ENCODE assay signal across 20 cellular contexts in the genomic region with DNA sequence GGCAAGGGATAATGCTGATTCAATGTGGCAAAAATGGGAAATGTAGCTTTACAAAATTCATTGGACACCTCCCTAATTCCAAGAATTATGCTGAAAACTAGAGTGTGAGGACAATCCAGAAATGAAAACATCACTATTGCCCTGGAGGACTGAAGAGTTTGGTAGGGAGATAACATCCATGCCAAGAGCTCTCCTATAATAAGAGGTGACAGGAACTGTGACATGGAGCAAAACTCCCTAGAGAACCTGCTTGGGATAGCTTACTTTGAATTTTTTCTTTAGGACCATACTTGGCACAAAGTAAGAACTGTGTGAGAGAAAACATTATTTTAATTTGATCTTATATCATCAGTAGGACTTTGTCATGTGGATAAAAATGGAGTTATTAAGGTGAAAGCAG. TPM values are rescaled to one million over a fixed set of nuclear protein-coding genes. Genes with fewer than 3 reads are reported as not detected.
DNase-seq lines count a peak whose midpoint lies in the region; ATAC-seq and TF ChIP-seq lines count a peak whose summit lies in the region.
"Had no signal": no experiment of that assay in that cellular context is flagged by ENCODE, and none has a peak within 500 bp of the region (broad histone marks: within the 10 kb centered on the region; RNA-seq: fewer than 3 reads in every experiment).

No MANE protein-coding gene starts in this region.

- H3K27ac Mint-ChIP-seq in WTC11: 0 out of 2 replicates have a peak overlapping the region, but pooled peaks have one; percentile 60
- H3K27ac Mint-ChIP-seq: B cell; CD4-positive, CD25-positive, alpha-beta regulatory T cell; CD8-positive, alpha-beta T cell had no signal

- peaks cover 49% of the 10 kb centered on the region for H3K4me1 Mint-ChIP-seq in WTC11
- H3K4me1 Mint-ChIP-seq: CD4-positive, CD25-positive, alpha-beta regulatory T cell had no signal

- peaks cover 20% of the 10 kb centered on the region for H3K9me3 Mint-ChIP-seq in WTC11

- no peaks in the 10 kb centered on the region for H3K27me3 Mint-ChIP-seq in WTC11 (ENCODE audit: low read depth)

- H3K4me3 Mint-ChIP-seq in WTC11: no peak overlapping the region
- H3K4me3 Mint-ChIP-seq: B cell; CD4-positive, CD25-positive, alpha-beta regulatory T cell; CD8-positive, alpha-beta T cell had no signal

- POLR2A ChIA-PET in WTC11 (lab: Charles Lee): interaction anchor here (0.6 kb wide), 3 partner anchors 21 to 105 kb away, joined by 3 read pairs; no protein-coding TSS in a partner anchor

- no peak for TF ChIP-seq CTCF in WTC11 (IDR thresholded peaks at IDR 0.05)

- DNase-seq in WTC11 (ENCODE audit: low spot score) (no peak), KBM-7 (no peak), iPS-NIHi11 (ENCODE audit: low spot score) (no peak)
- DNase-seq: Caco-2; CD4-positive, CD25-positive, alpha-beta regulatory T cell; CD8-positive, alpha-beta T cell; DMS153; DMS79; EL; GDM1; GM23248; H7; HCEC 1CT had no signal

- peaks cover 19% of the 10 kb centered on the region for H3K36me3 Mint-ChIP-seq in WTC11
- H3K36me3 Mint-ChIP-seq: CD4-positive, CD25-positive, alpha-beta regulatory T cell; CD8-positive, alpha-beta T cell had no signal

- ATAC-seq in WTC11: no peak
- ATAC-seq in activated CD4-positive, CD25-positive, alpha-beta regulatory T cell treated with anti-CD3 and anti-CD28 coated beads, Interleukin-2, amount 50 U/mL, for 24 hours: no peak
- ATAC-seq: CD8-positive, alpha-beta T cell; GM12878 had no signal

- CTCF ChIA-PET in WTC11 (lab: Charles Lee): interaction anchor here (0.6 to 1.3 kb wide), 2 partner anchors 15 to 36 kb away, joined by 3 to 6 read pairs; no protein-coding TSS in a partner anchor

- H3K27ac ChIP-seq in angular gyrus (ENCODE audit: low read depth, low read length) (peak overlapping the region; percentile 15), cingulate gyrus (ENCODE audit: low read depth, low read length) (peak overlapping the region; percentile 39)
- H3K27ac ChIP-seq: BLaER1, C4-2B, GM23248 had no signal

- in situ Hi-C loops in KBM-7 (cut with MboI; ENCODE audit: low pct_unique_long_range_greater_than_20kb, low sequenced_read_pairs): no loop called here

TF ChIP-seq in WTC11, 78 proteins besides CTCF, POLR2A, EP300 and RAD21:
- TF ChIP-seq PRRX2 (CRISPR knock-in tag; IDR thresholded peaks at IDR 0.05) (no peak), PREB (CRISPR knock-in tag; IDR thresholded peaks at IDR 0.05; ENCODE audit: borderline replicate concordance) (no peak), JUN (CRISPR knock-in tag; IDR thresholded peaks at IDR 0.05) (no peak), NFE2L1 (CRISPR knock-in tag; IDR thresholded peaks at IDR 0.05) (no peak), SMAD4 (CRISPR knock-in tag; IDR thresholded peaks at IDR 0.05) (no peak), AFF4 (CRISPR knock-in tag; IDR thresholded peaks at IDR 0.05; ENCODE audit: borderline replicate concordance) (no peak), CREM (CRISPR knock-in tag; IDR thresholded peaks at IDR 0.05) (no peak), EMX1 (CRISPR knock-in tag; IDR thresholded peaks at IDR 0.05) (no peak), NR2C2 (CRISPR knock-in tag; IDR thresholded peaks at IDR 0.05) (no peak), ZNF121 (CRISPR knock-in tag; IDR thresholded peaks at IDR 0.05) (no peak), USF2 (CRISPR knock-in tag; IDR thresholded peaks at IDR 0.05) (no peak), HMGXB4 (CRISPR knock-in tag; IDR thresholded peaks at IDR 0.05) (no peak)
- TF ChIP-seq, protein P1, sequence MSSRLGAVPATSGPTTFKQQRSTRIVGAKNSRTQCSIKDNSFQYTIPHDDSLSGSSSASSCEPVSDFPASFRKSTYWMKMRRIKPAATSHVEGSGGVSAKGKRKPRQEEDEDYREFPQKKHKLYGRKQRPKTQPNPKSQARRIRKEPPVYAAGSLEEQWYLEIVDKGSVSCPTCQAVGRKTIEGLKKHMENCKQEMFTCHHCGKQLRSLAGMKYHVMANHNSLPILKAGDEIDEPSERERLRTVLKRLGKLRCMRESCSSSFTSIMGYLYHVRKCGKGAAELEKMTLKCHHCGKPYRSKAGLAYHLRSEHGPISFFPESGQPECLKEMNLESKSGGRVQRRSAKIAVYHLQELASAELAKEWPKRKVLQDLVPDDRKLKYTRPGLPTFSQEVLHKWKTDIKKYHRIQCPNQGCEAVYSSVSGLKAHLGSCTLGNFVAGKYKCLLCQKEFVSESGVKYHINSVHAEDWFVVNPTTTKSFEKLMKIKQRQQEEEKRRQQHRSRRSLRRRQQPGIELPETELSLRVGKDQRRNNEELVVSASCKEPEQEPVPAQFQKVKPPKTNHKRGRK (CRISPR knock-in tag; IDR thresholded peaks at IDR 0.05; ENCODE audit: borderline replicate concordance): no peak

RNA-seq across cellular contexts. Expression of gene STON2, which starts 48.9 kb away (rescaled TPM):
- 43.0 to 69.2 TPM (median 45.2 TPM) in 3 replicates for total RNA-seq in WTC11 (2021)
- total RNA-seq: B cell; CD8-positive, alpha-beta T cell; GM23248 had no signal
